Comparison of ENCODE assay signal across 14 cellular contexts in the genomic region with DNA sequence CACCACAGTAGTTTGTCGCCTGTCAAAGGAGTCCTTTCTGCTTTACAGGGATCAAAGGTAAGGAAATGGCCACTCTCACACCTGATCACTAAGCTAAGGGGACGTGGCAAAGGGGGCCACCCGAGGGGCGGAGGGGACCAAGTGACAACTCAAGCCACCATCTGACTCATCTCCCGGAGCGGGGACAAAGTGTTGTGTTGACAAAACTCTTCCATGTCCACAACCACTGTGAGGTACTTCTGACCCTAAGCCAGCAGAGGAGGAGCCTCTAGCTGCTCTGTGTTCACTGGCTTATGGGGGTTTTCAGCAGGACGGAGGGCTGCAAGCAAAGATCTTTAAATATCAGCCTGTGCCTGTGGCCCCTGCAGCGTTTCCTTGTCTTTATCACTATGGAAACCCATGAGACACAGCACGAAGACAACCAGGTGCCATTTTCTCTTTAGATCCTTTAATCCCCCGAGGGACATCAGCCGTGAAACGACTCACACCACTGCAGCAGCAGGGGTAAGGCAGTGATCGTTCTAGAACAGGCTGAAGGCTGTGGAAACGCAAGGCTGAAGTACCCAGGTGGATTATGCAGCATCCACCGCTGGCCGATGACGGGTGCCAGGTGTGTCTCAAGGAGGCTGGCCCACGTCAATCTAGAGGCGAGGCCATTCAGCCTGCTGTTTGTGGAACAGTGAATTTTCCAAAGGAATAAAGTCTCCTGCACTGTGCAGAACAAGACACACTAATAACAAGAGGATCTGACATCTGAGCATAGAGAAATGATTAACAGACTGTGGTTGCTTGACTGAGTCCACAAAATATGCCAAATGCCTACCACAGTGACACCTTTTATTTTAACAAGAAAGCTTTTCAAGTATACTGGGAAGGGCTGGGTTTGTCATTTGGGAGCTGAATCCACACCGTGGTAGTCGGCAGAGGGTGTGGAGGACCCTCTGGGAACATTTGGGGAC. TPM values are rescaled to one million over a fixed set of nuclear protein-coding genes. Genes with fewer than 3 reads are reported as not detected.
DNase-seq lines count a peak whose midpoint lies in the region; ATAC-seq and TF ChIP-seq lines count a peak whose summit lies in the region.
"Had no signal": no experiment of that assay in that cellular context is flagged by ENCODE, and none has a peak within 500 bp of the region (broad histone marks: within the 10 kb centered on the region; RNA-seq: fewer than 3 reads in every experiment).

No MANE protein-coding gene starts in this region.

- no peak overlapping the region for H3K18ac ChIP-seq in H9 (ENCODE audit: insufficient read length, low read depth, low read length)

- no peaks in the 10 kb centered on the region for H4K20me1 ChIP-seq in H9 (ENCODE audit: control insufficient read depth, insufficient read depth, insufficient read length)

- TF ChIP-seq EP300 in suprapubic skin (IDR thresholded peaks at IDR 0.05) = no peak

- no peak overlapping the region for H4K8ac ChIP-seq in H9 (replicated peaks; ENCODE audit: insufficient read length, low read depth, low read length)

- H3K4me1 ChIP-seq in suprapubic skin = no peaks in the 10 kb centered on the region
- no peaks in the 10 kb centered on the region for H3K4me1 ChIP-seq in H9 (ENCODE audit: insufficient read depth, low read length)

- H2AFZ ChIP-seq in H9 (ENCODE audit: low read length) = no peak overlapping the region

- peak; percentile 72 for ATAC-seq in GM18861 (IDR thresholded peaks at IDR 0.05; ENCODE audit: unreplicated experiment)
- peak; percentile 48 for ATAC-seq in HG02623 (IDR thresholded peaks at IDR 0.05; ENCODE audit: unreplicated experiment)

- no peaks in the 10 kb centered on the region for H3K9me3 ChIP-seq in suprapubic skin
- H3K9me3 ChIP-seq in H9 (ENCODE audit: control insufficient read depth, low read depth, low read length) = no peaks in the 10 kb centered on the region
- H3K9me3 ChIP-seq: esophagus muscularis mucosa had no signal

- H3K27ac Mint-ChIP-seq in H9 = peak overlapping the region in 1 of 3 experiments; percentile 59; a peak in 1 of 7 replicates

- no peak overlapping the region for H2BK5ac ChIP-seq in H9 (ENCODE audit: insufficient read length, low read length)

- peaks cover 15% of the 10 kb centered on the region for H3K36me3 ChIP-seq in suprapubic skin

- no peaks in the 10 kb centered on the region for H3K27me3 ChIP-seq in suprapubic skin
- H3K27me3 ChIP-seq in H9 (ENCODE audit: insufficient read depth, low read length) = no peaks in the 10 kb centered on the region
- H3K27me3 ChIP-seq: esophagus muscularis mucosa had no signal

- no peak overlapping the region for H2BK12ac ChIP-seq in H9 (ENCODE audit: insufficient read length, low read depth, low read length)

- H2BK15ac ChIP-seq in H9 (ENCODE audit: low read depth, low read length) = no peak overlapping the region

- H3K4me3 ChIP-seq in suprapubic skin = no peak overlapping the region
- H3K4me3 ChIP-seq: esophagus muscularis mucosa had no signal

- H3T11ph ChIP-seq in H9 (ENCODE audit: low read length) = no peak overlapping the region

- H3K23ac ChIP-seq in H9 (ENCODE audit: insufficient read length, low read depth, low read length) = no peak overlapping the region

- H3K9me3 Mint-ChIP-seq in H9 = no peaks in the 10 kb centered on the region

- H3K27ac ChIP-seq in suprapubic skin = no peak overlapping the region
- no peak overlapping the region for H3K27ac ChIP-seq in H9 (ENCODE audit: insufficient read length, low read depth, low read length)
- H3K27ac ChIP-seq: esophagus muscularis mucosa had no signal

- H4K91ac ChIP-seq in H9 (ENCODE audit: insufficient read length, low read depth, low read length) = no peak overlapping the region

- no peak overlapping the region for H3K4ac ChIP-seq in H9 (ENCODE audit: low read depth, low read length)

- H2BK120ac ChIP-seq in H9 (ENCODE audit: low read depth, low read length, poor library complexity, severe bottlenecking) = no peak overlapping the region

- no peak overlapping the region for H3K56ac ChIP-seq in H9 (ENCODE audit: insufficient read length, low read depth, low read length)

- no peaks in the 10 kb centered on the region for H3K79me1 ChIP-seq in H9 (ENCODE audit: insufficient read depth, low read depth, low read length, poor library complexity, severe bottlenecking)

- no peak overlapping the region for H2AK5ac ChIP-seq in H9 (ENCODE audit: insufficient read length, low read length)

- no peaks in the 10 kb centered on the region for H3K27me3 Mint-ChIP-seq in H9 (ENCODE audit: low read depth)

- no peak overlapping the region for H2BK20ac ChIP-seq in H9 (ENCODE audit: low read depth, low read length, poor library complexity, severe bottlenecking)

- peaks cover 3 to 4% of the 10 kb centered on the region in 2 experiments; a peak in 2 of 4 replicates for H3K4me1 Mint-ChIP-seq in H9

- no peaks in the 10 kb centered on the region for H3K23me2 ChIP-seq in H9 (ENCODE audit: insufficient read length, low read depth, low read length, poor library complexity, severe bottlenecking)

- TF ChIP-seq POLR2A in suprapubic skin (IDR thresholded peaks at IDR 0.05) = no peak

- no peak overlapping the region for H4K5ac ChIP-seq in H9 (ENCODE audit: insufficient read length, low read depth, low read length)

- no peak for TF ChIP-seq CTCF in suprapubic skin (IDR thresholded peaks at IDR 0.05)
- TF ChIP-seq CTCF in H9 (conservative IDR thresholded peaks at IDR 0.05) = no peak

- H3K4me3 Mint-ChIP-seq in H9 = no peak overlapping the region

- H3K9ac ChIP-seq in H9 (ENCODE audit: extremely low read depth, insufficient read length, low read length) = no peak overlapping the region

- H3K4me2 ChIP-seq in H9 (ENCODE audit: insufficient read depth, insufficient read length, low read length) = no peak overlapping the region

- H3K36me3 Mint-ChIP-seq in H9 (ENCODE audit: insufficient read depth in 1 of 3, low read depth in 3 of 3) = peaks cover 31 to 50% (median 35%) of the 10 kb centered on the region in 3 experiments

- WGBS in suprapubic skin = 81% methylated on average over 21 of the region's 21 CpGs
- WGBS in H9 (ENCODE audit: extremely low coverage, insufficient read length, low lambda C conversion rate) = no CpG with 5 or more reads among the region's 21 CpGs

- H3K79me2 ChIP-seq in H9 (ENCODE audit: insufficient read depth, low read length) = no peaks in the 10 kb centered on the region

- no peak overlapping the region for H3K14ac ChIP-seq in H9 (ENCODE audit: insufficient read depth, low read length)

- DNase-seq in NCI-H1092 treated with DMSO at 0.1 percent for 48 hours (lab: John Stamatoyannopoulos, UW) (peak; percentile 75), glomerular visceral epithelial cell (ENCODE audit: extremely low spot score) (peak; percentile 73), Kasumi-1 (lab: John Stamatoyannopoulos, UW) (no peak), suprapubic skin (ENCODE audit: low spot score in 2 of 2) (no peak), activated T-cell treated with anti-CD3 and anti-CD28 coated beads for 4 hours (no peak), H9 (no peak)
- DNase-seq: activated CD4-positive, CD25-positive, alpha-beta regulatory T cell; amniotic stem cell; DND-41; mammary epithelial cell had no signal

RNA-seq across cellular contexts. Expression of gene DDC, which starts 26.6 kb away (rescaled TPM):
- total RNA-seq in suprapubic skin = 1 to 10 TPM in 2 of 4 donors, not detected in 2; 1.6 to 3.6 TPM
- total RNA-seq in H9 (2021) = not detected in 2 replicates
- total RNA-seq: esophagus muscularis mucosa, mammary epithelial cell, NCI-H460 had no signal

Comparison
In these comparisons a context has a peak if more than half of its experiments do, and no peak if none do; other contexts are left out.
1. DNase-seq: peak in NCI-H1092 treated with DMSO at 0.1 percent for 48 hours (single experiment) and glomerular visceral epithelial cell (single experiment); none in Kasumi-1 (0 of 2), suprapubic skin (0 of 2), activated T-cell treated with anti-CD3 and anti-CD28 coated beads for 4 hours (single experiment) and H9 (single experiment).